ENCODE assay signal across 25 cellular contexts in genomic region chr13:113536461-113537110, GRCh38.
"Had no signal": no experiment of that assay in that cellular context is flagged by ENCODE, and none has a peak within 500 bp of the region (broad histone marks: within the 10 kb centered on the region; RNA-seq: fewer than 3 reads in every experiment).

No MANE protein-coding gene starts in this region.

- H3K4me3 ChIP-seq: esophagus squamous epithelium, gastrocnemius medialis, pancreas, skin epidermis, thoracic aorta had no signal

- H3K9me3 ChIP-seq: esophagus squamous epithelium, gastrocnemius medialis, neutrophil, pancreas, thoracic aorta had no signal

- DNase-seq: activated CD4-positive, alpha-beta T cell treated with anti-CD3 and anti-CD28 coated beads for 36 hours; activated CD4-positive, alpha-beta T cell treated with anti-CD3 and anti-CD28 coated beads, Interleukin-2, amount 50 U/mL, for 48 hours; activated effector memory CD4-positive, alpha-beta T cell treated with anti-CD3 and anti-CD28 coated beads, Interleukin-2, amount 50 U/mL, for 16 hours; activated naive CD4-positive, alpha-beta T cell treated with anti-CD3 and anti-CD28 coated beads, Interleukin-2, amount 10 ng/mL, durations not matched to agents 7 days and 5 days; activated T-cell treated with anti-CD3 and anti-CD28 coated beads, Interleukin-2, amount 50 U/mL, for 48 hours; cerebellar nuclear complex; cortex of kidney; endodermal cell; esophagus squamous epithelium; gastrocnemius medialis; hypothalamus; left colon; midbrain; pancreas; stimulated activated CD4-positive, alpha-beta T cell treated with anti-CD3 and anti-CD28 coated beads, Interleukin-2, amount 100 ng/mL, for 24 hours; T1000 had no signal

- H3K9me3 Mint-ChIP-seq: endodermal cell; natural killer cell treated with Interleukin-12 subunit alpha and Interleukin-12 subunit beta and Interleukin-15 and Interleukin-18, amount 100 ng/mL, for 72 hours; stimulated activated effector memory CD8-positive, alpha-beta T cell treated with anti-CD3 and anti-CD28 coated beads, Interleukin-12 subunit alpha, Interleukin-12 subunit beta, amount 100 ng/mL, for 72 hours; WTC11 had no signal

- ATAC-seq: activated CD4-positive, alpha-beta T cell treated with anti-CD3 and anti-CD28 coated beads for 36 hours; gastrocnemius medialis; natural killer cell treated with Interleukin-12 subunit alpha and Interleukin-12 subunit beta and Interleukin-15 and Interleukin-18, amount 100 ng/mL, for 72 hours; pancreas; right cardiac atrium; stimulated activated effector memory CD8-positive, alpha-beta T cell treated with anti-CD3 and anti-CD28 coated beads, Interleukin-12 subunit alpha, Interleukin-12 subunit beta, amount 100 ng/mL, for 72 hours; WTC11 had no signal

- H3K27ac Mint-ChIP-seq: activated CD4-positive, alpha-beta T cell treated with anti-CD3 and anti-CD28 coated beads for 36 hours; activated naive CD4-positive, alpha-beta T cell treated with anti-CD3 and anti-CD28 coated beads, Interleukin-2, amount 10 ng/mL, durations not matched to agents 7 days and 5 days; endodermal cell; natural killer cell treated with Interleukin-12 subunit alpha and Interleukin-12 subunit beta and Interleukin-15 and Interleukin-18, amount 100 ng/mL, for 72 hours; stimulated activated effector memory CD8-positive, alpha-beta T cell treated with anti-CD3 and anti-CD28 coated beads, Interleukin-12 subunit alpha, Interleukin-12 subunit beta, amount 100 ng/mL, for 72 hours; T-helper 1 cell treated with Interleukin-12 subunit alpha and Interleukin-12 subunit beta and Interleukin-4 antibody, amounts not matched to agents 30 μg/mL and 1 μg/mL, for 36 hours; type B pancreatic cell had no signal

- H3K4me1 ChIP-seq: gastrocnemius medialis, pancreas had no signal

- H3K4me1 Mint-ChIP-seq: activated CD4-positive, alpha-beta T cell treated with anti-CD3 and anti-CD28 coated beads for 36 hours; activated naive CD4-positive, alpha-beta T cell treated with anti-CD3 and anti-CD28 coated beads, Interleukin-2, amount 10 ng/mL, durations not matched to agents 7 days and 5 days; endodermal cell; stimulated activated effector memory CD8-positive, alpha-beta T cell treated with anti-CD3 and anti-CD28 coated beads, Interleukin-12 subunit alpha, Interleukin-12 subunit beta, amount 100 ng/mL, for 72 hours had no signal

- H3K27ac ChIP-seq: esophagus squamous epithelium, gastrocnemius medialis, neutrophil, pancreas, skin epidermis, thoracic aorta had no signal

- H3K27me3 ChIP-seq: esophagus squamous epithelium, gastrocnemius medialis, neutrophil, pancreas had no signal

- H3K4me3 Mint-ChIP-seq: activated CD4-positive, alpha-beta T cell treated with anti-CD3 and anti-CD28 coated beads for 36 hours; activated naive CD4-positive, alpha-beta T cell treated with anti-CD3 and anti-CD28 coated beads, Interleukin-2, amount 10 ng/mL, durations not matched to agents 7 days and 5 days; endodermal cell; natural killer cell treated with Interleukin-12 subunit alpha and Interleukin-12 subunit beta and Interleukin-15 and Interleukin-18, amount 100 ng/mL, for 72 hours; stimulated activated effector memory CD8-positive, alpha-beta T cell treated with anti-CD3 and anti-CD28 coated beads, Interleukin-12 subunit alpha, Interleukin-12 subunit beta, amount 100 ng/mL, for 72 hours; T-helper 1 cell treated with Interleukin-12 subunit alpha and Interleukin-12 subunit beta and Interleukin-4 antibody, amounts not matched to agents 30 μg/mL and 1 μg/mL, for 36 hours; type B pancreatic cell; WTC11 had no signal

- H3K27me3 Mint-ChIP-seq: activated CD4-positive, alpha-beta T cell treated with anti-CD3 and anti-CD28 coated beads for 36 hours; activated naive CD4-positive, alpha-beta T cell treated with anti-CD3 and anti-CD28 coated beads, Interleukin-2, amount 10 ng/mL, durations not matched to agents 7 days and 5 days; natural killer cell treated with Interleukin-12 subunit alpha and Interleukin-12 subunit beta and Interleukin-15 and Interleukin-18, amount 100 ng/mL, for 72 hours; type B pancreatic cell had no signal
